24 cellular contexts compared by ENCODE assay signal in the genomic region with DNA sequence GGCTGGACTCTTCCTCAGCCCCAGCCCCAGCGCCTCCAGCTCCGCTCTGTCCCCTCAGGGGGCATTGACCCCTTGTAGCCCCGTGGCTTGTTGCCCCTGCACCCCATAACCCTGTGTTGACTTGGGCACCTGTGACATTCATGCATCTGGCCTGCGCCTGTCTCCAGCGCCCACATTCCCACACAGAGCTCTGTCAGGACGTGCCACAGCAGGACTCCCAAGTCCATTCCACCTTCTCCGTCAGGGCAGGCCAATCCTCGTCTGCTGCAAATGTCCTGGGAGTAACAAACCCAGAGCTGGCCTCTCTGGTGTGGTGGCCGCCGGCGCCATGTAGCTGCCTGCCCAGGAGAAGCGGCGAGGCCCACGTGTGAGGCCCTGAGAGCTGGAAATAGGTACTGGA.
DNase-seq lines count a peak whose midpoint lies in the region; ATAC-seq and TF ChIP-seq lines count a peak whose summit lies in the region.
"Had no signal": no experiment of that assay in that cellular context is flagged by ENCODE, and none has a peak within 500 bp of the region (broad histone marks: within the 10 kb centered on the region; RNA-seq: fewer than 3 reads in every experiment).

No MANE protein-coding gene starts in this region.

- no peak for TF ChIP-seq CTCF in activated CD8-positive, alpha-beta T cell treated with anti-CD3 and anti-CD28 coated beads for 36 hours (IDR thresholded peaks at IDR 0.05)
- TF ChIP-seq CTCF in HEK293 (tag by site-specific recombination; IDR thresholded peaks at IDR 0.05) (no peak), neural progenitor cell (IDR thresholded peaks at IDR 0.05) (no peak)

- H3K27me3 Mint-ChIP-seq in activated CD8-positive, alpha-beta T cell treated with anti-CD3 and anti-CD28 coated beads for 36 hours, result no peaks in the 10 kb centered on the region
- H3K27me3 Mint-ChIP-seq in activated CD8-positive, alpha-beta T cell treated with anti-CD3 and anti-CD28 coated beads, Interleukin-2, amount 10 ng/mL, durations not matched to agents 7 days and 5 days (ENCODE audit: low read depth), result no peaks in the 10 kb centered on the region
- H3K27me3 Mint-ChIP-seq in neural progenitor cell (ENCODE audit: insufficient read depth, low read depth), result peaks cover 6% of the 10 kb centered on the region
- H3K27me3 Mint-ChIP-seq: activated T-helper 17 cell treated with anti-CD3 and anti-CD28 coated beads, Interleukin-2, amount 50 U/mL, for 72 hours had no signal

- H3K9me3 Mint-ChIP-seq in activated CD8-positive, alpha-beta T cell treated with anti-CD3 and anti-CD28 coated beads for 36 hours, result no peaks in the 10 kb centered on the region
- H3K9me3 Mint-ChIP-seq in activated CD8-positive, alpha-beta T cell treated with anti-CD3 and anti-CD28 coated beads, Interleukin-2, amount 10 ng/mL, durations not matched to agents 7 days and 5 days (ENCODE audit: insufficient read depth), result no peaks in the 10 kb centered on the region
- no peaks in the 10 kb centered on the region for H3K9me3 Mint-ChIP-seq in neural progenitor cell
- H3K9me3 Mint-ChIP-seq: activated T-helper 17 cell treated with anti-CD3 and anti-CD28 coated beads, Interleukin-2, amount 50 U/mL, for 72 hours had no signal

- intact Hi-C loops in activated CD8-positive, alpha-beta T cell treated with anti-CD3 and anti-CD28 coated beads for 36 hours (cut with micrococcal nuclease), result no loop called here

- peaks cover 7% of the 10 kb centered on the region for H4K20me1 ChIP-seq in neural progenitor cell (ENCODE audit: low read depth)

- H3K4me1 ChIP-seq in HEK293 (ENCODE audit: control insufficient read depth, insufficient read depth, low read length), result peaks cover 4% of the 10 kb centered on the region; the same call in 1 of the 2 replicates
- peaks cover 28% of the 10 kb centered on the region for H3K4me1 ChIP-seq in neural progenitor cell

- H3K27me3 ChIP-seq in neural progenitor cell, result no peaks in the 10 kb centered on the region
- H3K27me3 ChIP-seq: dorsolateral prefrontal cortex, gastroesophageal sphincter, neutrophil, vagina had no signal

- no peak overlapping the region for H3K4me3 Mint-ChIP-seq in activated CD8-positive, alpha-beta T cell treated with anti-CD3 and anti-CD28 coated beads for 36 hours
- no peak overlapping the region for H3K4me3 Mint-ChIP-seq in activated CD8-positive, alpha-beta T cell treated with anti-CD3 and anti-CD28 coated beads, Interleukin-2, amount 10 ng/mL, durations not matched to agents 7 days and 5 days
- no peak overlapping the region for H3K4me3 Mint-ChIP-seq in neural progenitor cell
- H3K4me3 Mint-ChIP-seq: activated T-helper 17 cell treated with anti-CD3 and anti-CD28 coated beads, Interleukin-2, amount 50 U/mL, for 72 hours had no signal

- H3K27ac ChIP-seq in HEK293 (ENCODE audit: extremely low read depth, low read depth, low read length), result no peak overlapping the region
- peak overlapping the region; percentile 21 for H3K27ac ChIP-seq in epithelial cell of prostate
- no peak overlapping the region for H3K27ac ChIP-seq in neural progenitor cell
- H3K27ac ChIP-seq: gastroesophageal sphincter, neutrophil, vagina had no signal

- no peaks in the 10 kb centered on the region for H3K79me2 ChIP-seq in neural progenitor cell (ENCODE audit: low read depth)

- ATAC-seq in activated CD8-positive, alpha-beta T cell treated with anti-CD3 and anti-CD28 coated beads for 36 hours, result no peak
- no peak for ATAC-seq in activated CD8-positive, alpha-beta T cell treated with anti-CD3 and anti-CD28 coated beads, Interleukin-2, amount 10 ng/mL, durations not matched to agents 7 days and 5 days
- ATAC-seq: activated CD4-positive, CD25-positive, alpha-beta regulatory T cell treated with anti-CD3 and anti-CD28 coated beads, Interleukin-2, amount 50 U/mL, for 24 hours; activated T-helper 17 cell treated with anti-CD3 and anti-CD28 coated beads, Interleukin-2, amount 50 U/mL, for 72 hours; gastroesophageal sphincter; HCT116 had no signal

- POLR2A ChIA-PET in activated CD8-positive, alpha-beta T cell treated with anti-CD3 and anti-CD28 coated beads for 36 hours (lab: Charles Lee), result interaction anchor here (0.7 to 1.2 kb wide), 2 partner anchors 11 to 116 kb away, joined by 4 to 5 read pairs; no protein-coding TSS in a partner anchor
- POLR2A ChIA-PET in activated CD8-positive, alpha-beta T cell treated with anti-CD3 and anti-CD28 coated beads, Interleukin-2, amount 10 ng/mL, durations not matched to agents 7 days and 5 days (lab: Charles Lee), result no interaction called here
- POLR2A ChIA-PET in HEK293 (lab: Yijun Ruan, JAX), result no interaction called here

- peaks cover 14% of the 10 kb centered on the region for H3K36me3 Mint-ChIP-seq in activated CD8-positive, alpha-beta T cell treated with anti-CD3 and anti-CD28 coated beads for 36 hours (ENCODE audit: low read depth)
- H3K36me3 Mint-ChIP-seq in activated CD8-positive, alpha-beta T cell treated with anti-CD3 and anti-CD28 coated beads, Interleukin-2, amount 10 ng/mL, durations not matched to agents 7 days and 5 days (ENCODE audit: low read depth), result peaks cover 14% of the 10 kb centered on the region
- H3K36me3 Mint-ChIP-seq in neural progenitor cell, result no peaks in the 10 kb centered on the region

- H3K4me1 Mint-ChIP-seq in activated CD8-positive, alpha-beta T cell treated with anti-CD3 and anti-CD28 coated beads for 36 hours (ENCODE audit: low read depth), result peaks cover 34% of the 10 kb centered on the region
- peaks cover 31% of the 10 kb centered on the region for H3K4me1 Mint-ChIP-seq in activated CD8-positive, alpha-beta T cell treated with anti-CD3 and anti-CD28 coated beads, Interleukin-2, amount 10 ng/mL, durations not matched to agents 7 days and 5 days (ENCODE audit: low read depth)
- H3K4me1 Mint-ChIP-seq in neural progenitor cell, result peaks cover 70% of the 10 kb centered on the region

- H3K4me3 ChIP-seq in HEK293 (ENCODE audit: low read depth, low read length) (no peak overlapping the region), neural progenitor cell (no peak overlapping the region)
- H3K4me3 ChIP-seq: dorsolateral prefrontal cortex, gastroesophageal sphincter, vagina had no signal

- H2AFZ ChIP-seq in neural progenitor cell (replicated peaks), result no peak overlapping the region

- no peak for DNase-seq in activated CD8-positive, alpha-beta T cell treated with anti-CD3 and anti-CD28 coated beads for 36 hours
- no peak for DNase-seq in activated CD8-positive, alpha-beta T cell treated with anti-CD3 and anti-CD28 coated beads, Interleukin-2, amount 10 ng/mL, durations not matched to agents 7 days and 5 days
- no peak for DNase-seq in epithelial cell of prostate (ENCODE audit: low read depth, low spot score)
- DNase-seq in neural progenitor cell (ENCODE audit: low spot score), result no peak
- no peak for DNase-seq in medulla oblongata (ENCODE audit: extremely low spot score)
- no peak for DNase-seq in NCI-H2107 treated with DMSO at 0.1 percent for 48 hours (lab: John Stamatoyannopoulos, UW; ENCODE audit: unreplicated experiment)
- DNase-seq in KG1 (lab: John Stamatoyannopoulos, UW), result no peak
- DNase-seq: 8988T; amniotic stem cell; dorsolateral prefrontal cortex; Kasumi-1; NCI-H1092; NCI-H2081 treated with DMSO at 0.1 percent for 48 hours; NCI-H524 treated with DMSO at 0.1 percent for 48 hours; RPMI8226; stimulated activated CD4-positive, alpha-beta T cell treated with anti-CD3 and anti-CD28 coated beads, Interleukin-12 subunit alpha, Interleukin-12 subunit beta, amount 100 ng/mL, for 4 hours; T-helper 9 cell had no signal

- H3K27ac Mint-ChIP-seq in activated CD8-positive, alpha-beta T cell treated with anti-CD3 and anti-CD28 coated beads for 36 hours, result peak overlapping the region; percentile 63
- H3K27ac Mint-ChIP-seq in activated CD8-positive, alpha-beta T cell treated with anti-CD3 and anti-CD28 coated beads, Interleukin-2, amount 10 ng/mL, durations not matched to agents 7 days and 5 days, result no peak overlapping the region
- peak overlapping the region; percentile 76 for H3K27ac Mint-ChIP-seq in neural progenitor cell
- H3K27ac Mint-ChIP-seq: activated T-helper 17 cell treated with anti-CD3 and anti-CD28 coated beads, Interleukin-2, amount 50 U/mL, for 72 hours had no signal

- no peak overlapping the region for H3K9ac ChIP-seq in neural progenitor cell

- peaks cover 16% of the 10 kb centered on the region for H3F3A ChIP-seq in neural progenitor cell (ENCODE audit: low read depth)

- CTCF ChIA-PET in activated CD8-positive, alpha-beta T cell treated with anti-CD3 and anti-CD28 coated beads for 36 hours (lab: Charles Lee), result interaction anchor here (5.1 kb wide), 1 partner anchor 12 kb away, joined by 32 read pairs; no protein-coding TSS in a partner anchor
- CTCF ChIA-PET in activated CD8-positive, alpha-beta T cell treated with anti-CD3 and anti-CD28 coated beads, Interleukin-2, amount 10 ng/mL, durations not matched to agents 7 days and 5 days (lab: Charles Lee), result interaction anchor here (4.4 kb wide), 1 partner anchor 13 kb away, joined by 16 read pairs; no protein-coding TSS in a partner anchor
- CTCF ChIA-PET in HEK293 (lab: Yijun Ruan, JAX), result interaction anchor here (1.0 to 2.9 kb wide), 4 partner anchors 11 to 99 kb away, joined by 3 to 13 read pairs (median 6); no protein-coding TSS in a partner anchor

- H3K9me3 ChIP-seq in HEK293 (ENCODE audit: control insufficient read depth, insufficient read depth, low read depth, low read length), result no peaks in the 10 kb centered on the region
- H3K9me3 ChIP-seq in neural progenitor cell (ENCODE audit: low read depth), result no peaks in the 10 kb centered on the region
- H3K9me3 ChIP-seq: gastroesophageal sphincter, neutrophil, vagina had no signal

- H3K36me3 ChIP-seq in HEK293 (ENCODE audit: control insufficient read depth in 2 of 2, insufficient read depth in 1 of 2, low read length in 2 of 2) (peaks cover 0 to 12% of the 10 kb centered on the region in 2 experiments; a peak in 1 of 3 replicates), neural progenitor cell (no peaks in the 10 kb centered on the region)
- H3K36me3 ChIP-seq: neutrophil, vagina had no signal

- no peak overlapping the region for H3K4me2 ChIP-seq in neural progenitor cell
